In the genomic region with DNA sequence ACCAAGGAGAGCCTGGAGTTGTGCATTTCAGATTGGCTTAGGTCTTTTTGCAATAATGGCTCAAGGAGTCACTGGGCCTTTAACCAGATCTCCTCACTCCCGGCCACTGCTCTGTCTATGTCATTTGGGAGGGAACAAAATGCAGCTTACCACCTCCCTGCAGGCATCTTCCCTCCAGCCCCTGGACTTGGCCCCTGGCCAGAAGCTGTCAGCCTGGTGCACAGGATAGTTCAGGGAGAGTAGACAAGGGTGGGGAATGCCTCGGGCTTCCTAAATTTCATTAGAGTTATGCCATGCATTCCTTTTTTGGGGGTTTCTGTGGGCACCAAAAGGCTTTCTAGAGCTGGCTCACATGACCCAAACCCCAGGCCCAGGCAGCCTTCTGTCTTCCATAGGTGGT, we compare ENCODE assay signal across 15 cellular contexts.
DNase-seq lines count a peak whose midpoint lies in the region; ATAC-seq and TF ChIP-seq lines count a peak whose summit lies in the region.
"Had no signal": no experiment of that assay in that cellular context is flagged by ENCODE, and none has a peak within 500 bp of the region (broad histone marks: within the 10 kb centered on the region; RNA-seq: fewer than 3 reads in every experiment).

No MANE protein-coding gene starts in this region.

- no peak for TF ChIP-seq CTCF in activated CD8-positive, alpha-beta T cell treated with anti-CD3 and anti-CD28 coated beads for 36 hours (IDR thresholded peaks at IDR 0.05)
- no peak for TF ChIP-seq CTCF in HEK293 (tag by site-specific recombination; IDR thresholded peaks at IDR 0.05)
- no peak for TF ChIP-seq CTCF in SK-N-SH (IDR thresholded peaks at IDR 0.05)
- no peak for TF ChIP-seq CTCF in osteocyte (IDR thresholded peaks at IDR 0.05)
- TF ChIP-seq CTCF in GM20000 (IDR thresholded peaks at IDR 0.05; ENCODE audit: extremely low read depth, missing control alignments), result no peak

- no peaks in the 10 kb centered on the region for H3K9me2 ChIP-seq in SK-N-SH

- H3K27ac ChIP-seq in HEK293 (ENCODE audit: extremely low read depth, low read depth, low read length) (no peak overlapping the region), SK-N-SH (ENCODE audit: low read depth in 2 of 2, low read length in 1 of 2) (no peak overlapping the region)
- H3K27ac ChIP-seq: BLaER1 had no signal

- CTCF ChIA-PET in activated CD8-positive, alpha-beta T cell treated with anti-CD3 and anti-CD28 coated beads, Interleukin-2, amount 10 ng/mL, durations not matched to agents 7 days and 5 days (lab: Charles Lee), result no interaction called here
- CTCF ChIA-PET in activated CD8-positive, alpha-beta T cell treated with anti-CD3 and anti-CD28 coated beads for 36 hours (lab: Charles Lee), result no interaction called here
- CTCF ChIA-PET in HEK293 (lab: Yijun Ruan, JAX) (no interaction called here), SK-N-SH (lab: Yijun Ruan, JAX) (interaction anchor here (1.1 to 2.3 kb wide), 3 partner anchors 12 to 71 kb away, joined by 4 to 9 read pairs (median 8); no protein-coding TSS in a partner anchor)

- H3K4me1 ChIP-seq in HEK293 (ENCODE audit: control insufficient read depth, insufficient read depth, low read length), result no peaks in the 10 kb centered on the region
- peaks cover 7 to 8% of the 10 kb centered on the region in 2 experiments; a peak in 2 of 4 replicates for H3K4me1 ChIP-seq in SK-N-SH (ENCODE audit: control insufficient read depth in 1 of 2, insufficient read depth in 2 of 2, low read depth in 1 of 2, low read length in 1 of 2)
- H3K4me1 ChIP-seq: BLaER1 had no signal

- no peak for ATAC-seq in activated CD8-positive, alpha-beta T cell treated with anti-CD3 and anti-CD28 coated beads, Interleukin-2, amount 10 ng/mL, durations not matched to agents 7 days and 5 days
- no peak for ATAC-seq in activated CD8-positive, alpha-beta T cell treated with anti-CD3 and anti-CD28 coated beads for 36 hours
- no peak for ATAC-seq in HG03439 (IDR thresholded peaks at IDR 0.05; ENCODE audit: unreplicated experiment)
- ATAC-seq: GM12878, GM23338, HepG2 had no signal

- H3K4me3 Mint-ChIP-seq in activated CD8-positive, alpha-beta T cell treated with anti-CD3 and anti-CD28 coated beads, Interleukin-2, amount 10 ng/mL, durations not matched to agents 7 days and 5 days, result no peak overlapping the region
- no peak overlapping the region for H3K4me3 Mint-ChIP-seq in activated CD8-positive, alpha-beta T cell treated with anti-CD3 and anti-CD28 coated beads for 36 hours
- no peak overlapping the region for H3K4me3 Mint-ChIP-seq in osteocyte (ENCODE audit: unreplicated experiment)
- H3K4me3 Mint-ChIP-seq: CD8-positive, alpha-beta memory T cell; GM23338 had no signal

- H3K36me3 Mint-ChIP-seq in activated CD8-positive, alpha-beta T cell treated with anti-CD3 and anti-CD28 coated beads, Interleukin-2, amount 10 ng/mL, durations not matched to agents 7 days and 5 days (ENCODE audit: low read depth), result no peaks in the 10 kb centered on the region
- no peaks in the 10 kb centered on the region for H3K36me3 Mint-ChIP-seq in activated CD8-positive, alpha-beta T cell treated with anti-CD3 and anti-CD28 coated beads for 36 hours (ENCODE audit: low read depth)
- H3K36me3 Mint-ChIP-seq in osteocyte (ENCODE audit: unreplicated experiment), result no peaks in the 10 kb centered on the region
- H3K36me3 Mint-ChIP-seq: CD8-positive, alpha-beta memory T cell had no signal

- H3K27me3 ChIP-seq in SK-N-SH (ENCODE audit: insufficient read depth), result no peaks in the 10 kb centered on the region
- H3K27me3 ChIP-seq: BLaER1 had no signal

- no peaks in the 10 kb centered on the region for H3K9me3 ChIP-seq in HEK293 (ENCODE audit: control insufficient read depth, insufficient read depth, low read depth, low read length)
- H3K9me3 ChIP-seq in SK-N-SH, result no peaks in the 10 kb centered on the region
- H3K9me3 ChIP-seq: BLaER1, Caco-2 had no signal

- no peaks in the 10 kb centered on the region for H4K20me1 ChIP-seq in SK-N-SH (ENCODE audit: insufficient read depth)
- H4K20me1 ChIP-seq: BLaER1 had no signal

- POLR2A ChIA-PET in activated CD8-positive, alpha-beta T cell treated with anti-CD3 and anti-CD28 coated beads, Interleukin-2, amount 10 ng/mL, durations not matched to agents 7 days and 5 days (lab: Charles Lee), result no interaction called here
- POLR2A ChIA-PET in activated CD8-positive, alpha-beta T cell treated with anti-CD3 and anti-CD28 coated beads for 36 hours (lab: Charles Lee), result no interaction called here
- POLR2A ChIA-PET in HEK293 (lab: Yijun Ruan, JAX), result interaction anchor here (1.0 kb wide), 1 partner anchor 12 kb away, joined by 5 read pairs; no protein-coding TSS in a partner anchor
- POLR2A ChIA-PET in SK-N-SH (lab: Yijun Ruan, JAX), result no interaction called here

- no peak overlapping the region for H3K27ac Mint-ChIP-seq in activated CD8-positive, alpha-beta T cell treated with anti-CD3 and anti-CD28 coated beads, Interleukin-2, amount 10 ng/mL, durations not matched to agents 7 days and 5 days
- no peak overlapping the region for H3K27ac Mint-ChIP-seq in activated CD8-positive, alpha-beta T cell treated with anti-CD3 and anti-CD28 coated beads for 36 hours
- H3K27ac Mint-ChIP-seq in osteocyte (ENCODE audit: unreplicated experiment), result peak overlapping the region; percentile 7
- H3K27ac Mint-ChIP-seq: CD8-positive, alpha-beta memory T cell; GM23338 had no signal

- 40% methylated on average over 1 of the region's 2 CpGs for WGBS in SK-N-SH (ENCODE audit: low lambda C conversion rate)

- no peaks in the 10 kb centered on the region for H3K79me2 ChIP-seq in SK-N-SH (ENCODE audit: insufficient read depth)

- no peak for TF ChIP-seq EP300 in SK-N-SH (IDR thresholded peaks at IDR 0.05; ENCODE audit: borderline replicate concordance in 1 of 2, low read depth in 1 of 2, low read length in 1 of 2)

- H3K4me2 ChIP-seq in SK-N-SH, result no peak overlapping the region
- H3K4me2 ChIP-seq: BLaER1, GM23338 had no signal

- no peak overlapping the region for H2AFZ ChIP-seq in SK-N-SH (ENCODE audit: low read depth)
- H2AFZ ChIP-seq: GM23338 had no signal

- H3F3A ChIP-seq in SK-N-SH (replicated peaks; ENCODE audit: insufficient read depth), result no peaks in the 10 kb centered on the region

- TF ChIP-seq RAD21 in SK-N-SH (IDR thresholded peaks at IDR 0.05; ENCODE audit: low read length), result no peak

- no peaks in the 10 kb centered on the region for H3K27me3 Mint-ChIP-seq in activated CD8-positive, alpha-beta T cell treated with anti-CD3 and anti-CD28 coated beads, Interleukin-2, amount 10 ng/mL, durations not matched to agents 7 days and 5 days (ENCODE audit: low read depth)
- peaks cover 2% of the 10 kb centered on the region for H3K27me3 Mint-ChIP-seq in activated CD8-positive, alpha-beta T cell treated with anti-CD3 and anti-CD28 coated beads for 36 hours
- no peaks in the 10 kb centered on the region for H3K27me3 Mint-ChIP-seq in osteocyte (ENCODE audit: unreplicated experiment)

- H3K36me3 ChIP-seq in HEK293 (ENCODE audit: control insufficient read depth in 2 of 2, insufficient read depth in 1 of 2, low read length in 2 of 2), result no peaks in the 10 kb centered on the region
- no peaks in the 10 kb centered on the region for H3K36me3 ChIP-seq in SK-N-SH (replicated peaks in 1 of 2; ENCODE audit: control insufficient read depth in 1 of 2, insufficient read depth in 2 of 2, low read length in 1 of 2)
- H3K36me3 ChIP-seq: BLaER1 had no signal

- H3K4me3 ChIP-seq in HEK293 (ENCODE audit: low read depth, low read length) (no peak overlapping the region), SK-N-SH (ENCODE audit: low read depth in 2 of 2, low read length in 1 of 2) (no peak overlapping the region)
- H3K4me3 ChIP-seq: BLaER1, GM12878, GM23338 had no signal

- H3K4me1 Mint-ChIP-seq in activated CD8-positive, alpha-beta T cell treated with anti-CD3 and anti-CD28 coated beads, Interleukin-2, amount 10 ng/mL, durations not matched to agents 7 days and 5 days (ENCODE audit: low read depth), result no peaks in the 10 kb centered on the region
- H3K4me1 Mint-ChIP-seq in activated CD8-positive, alpha-beta T cell treated with anti-CD3 and anti-CD28 coated beads for 36 hours (ENCODE audit: low read depth), result no peaks in the 10 kb centered on the region
- peaks cover 46% of the 10 kb centered on the region for H3K4me1 Mint-ChIP-seq in osteocyte (ENCODE audit: unreplicated experiment)
- H3K4me1 Mint-ChIP-seq: CD8-positive, alpha-beta memory T cell; GM23338 had no signal

- no peak overlapping the region for H3K9ac ChIP-seq in SK-N-SH
- H3K9ac ChIP-seq: BLaER1 had no signal

- no peaks in the 10 kb centered on the region for H3K9me3 Mint-ChIP-seq in activated CD8-positive, alpha-beta T cell treated with anti-CD3 and anti-CD28 coated beads, Interleukin-2, amount 10 ng/mL, durations not matched to agents 7 days and 5 days (ENCODE audit: insufficient read depth)
- no peaks in the 10 kb centered on the region for H3K9me3 Mint-ChIP-seq in activated CD8-positive, alpha-beta T cell treated with anti-CD3 and anti-CD28 coated beads for 36 hours
- H3K9me3 Mint-ChIP-seq in osteocyte (ENCODE audit: unreplicated experiment), result no peaks in the 10 kb centered on the region
- H3K9me3 Mint-ChIP-seq: CD8-positive, alpha-beta memory T cell; GM23338 had no signal

- peak; percentile 11 for DNase-seq in activated CD8-positive, alpha-beta T cell treated with anti-CD3 and anti-CD28 coated beads, Interleukin-2, amount 10 ng/mL, durations not matched to agents 7 days and 5 days
- DNase-seq in activated CD8-positive, alpha-beta T cell treated with anti-CD3 and anti-CD28 coated beads for 36 hours, result no peak
- DNase-seq in SK-N-SH, result peak; percentile 59
- no peak for DNase-seq in osteocyte (ENCODE audit: extremely low spot score, unreplicated experiment)
- no peak for DNase-seq in GM20000 (ENCODE audit: low spot score)
- DNase-seq: AML-193; Caco-2; CD8-positive, alpha-beta memory T cell; H7 had no signal

- intact Hi-C loops in activated CD8-positive, alpha-beta T cell treated with anti-CD3 and anti-CD28 coated beads for 36 hours (cut with micrococcal nuclease), result no loop called here

TF ChIP-seq in SK-N-SH, 30 proteins besides CTCF, POLR2A, EP300 and RAD21:
- no peak for TF ChIP-seq YY1 (IDR thresholded peaks at IDR 0.05; ENCODE audit: low read depth)
- TF ChIP-seq FOXM1 (IDR thresholded peaks at IDR 0.05; ENCODE audit: low read depth), result no peak
- no peak for TF ChIP-seq GATA2 (CRISPR knock-in tag; IDR thresholded peaks at IDR 0.05)
- no peak for TF ChIP-seq MXI1 (IDR thresholded peaks at IDR 0.05; ENCODE audit: low read depth, low read length)
- peak; percentile 41; the same call in 1 of the 2 replicates for TF ChIP-seq NFIC (IDR thresholded peaks at IDR 0.05; ENCODE audit: borderline replicate concordance)
- no peak for TF ChIP-seq ELF1 (IDR thresholded peaks at IDR 0.05)
- no peak for TF ChIP-seq JUND (IDR thresholded peaks at IDR 0.05)
- no peak for TF ChIP-seq TAF1 (IDR thresholded peaks at IDR 0.05; ENCODE audit: borderline replicate concordance, low read depth, low read length)
- TF ChIP-seq FOSL2 (IDR thresholded peaks at IDR 0.05; ENCODE audit: borderline replicate concordance, low read depth), result no peak

Comparison
In these comparisons a context has a peak if more than half of its experiments do, and no peak if none do; other contexts are left out.
1. DNase-seq: peak in activated CD8-positive, alpha-beta T cell treated with anti-CD3 and anti-CD28 coated beads, Interleukin-2, amount 10 ng/mL, durations not matched to agents 7 days and 5 days (single experiment) and SK-N-SH (single experiment); none in activated CD8-positive, alpha-beta T cell treated with anti-CD3 and anti-CD28 coated beads for 36 hours (single experiment), osteocyte (single experiment) and GM20000 (single experiment).